ENCODE assay signal across 14 cellular contexts in the genomic region with DNA sequence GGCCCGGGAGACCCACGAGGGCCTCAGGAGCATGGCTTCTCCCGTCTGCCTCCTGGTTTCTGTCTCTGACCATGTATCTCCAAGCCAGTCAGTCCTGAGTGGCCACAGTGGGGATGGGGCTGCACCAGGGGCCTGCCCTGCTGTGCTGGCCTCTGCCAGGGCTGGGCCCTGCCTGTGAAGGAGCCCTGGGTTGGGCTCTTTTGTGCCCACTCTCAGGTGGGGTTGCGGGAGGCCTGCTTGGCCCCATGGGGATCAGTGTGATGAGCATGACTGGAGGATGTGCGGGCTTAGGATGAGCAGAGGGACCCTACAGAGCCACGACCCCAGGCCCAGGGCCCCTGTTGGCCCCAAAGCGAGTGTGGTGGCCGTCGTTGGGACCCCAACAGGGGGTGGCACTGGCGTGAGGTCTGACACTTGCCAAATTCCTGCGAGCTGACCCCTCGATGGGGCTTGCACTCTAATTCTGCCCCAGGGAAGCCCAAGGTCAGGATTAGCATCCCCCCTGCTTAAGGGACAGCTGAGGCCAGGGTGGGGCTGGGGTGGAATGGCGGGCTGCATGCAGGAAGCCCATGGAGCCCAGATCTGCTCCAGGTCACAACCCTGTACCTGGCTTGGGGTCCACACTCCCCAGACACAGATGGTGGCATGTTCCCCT.
DNase-seq lines count a peak whose midpoint lies in the region; ATAC-seq and TF ChIP-seq lines count a peak whose summit lies in the region.
"Had no signal": no experiment of that assay in that cellular context is flagged by ENCODE, and none has a peak within 500 bp of the region (broad histone marks: within the 10 kb centered on the region; RNA-seq: fewer than 3 reads in every experiment).

No MANE protein-coding gene starts in this region.

- no peak overlapping the region for H3K27ac Mint-ChIP-seq in CD14-positive monocyte
- H3K27ac Mint-ChIP-seq in osteocyte (ENCODE audit: unreplicated experiment), result no peak overlapping the region
- H3K27ac Mint-ChIP-seq: activated CD8-positive, alpha-beta T cell treated with anti-CD3 and anti-CD28 coated beads, Interleukin-2, amount 10 ng/mL, durations not matched to agents 7 days and 5 days had no signal

- no peak overlapping the region for H3K4me3 ChIP-seq in Peyer's patch
- no peak overlapping the region for H3K4me3 ChIP-seq in right cardiac atrium (ENCODE audit: low read length)

- H3K27ac ChIP-seq in Peyer's patch, result no peak overlapping the region
- no peak overlapping the region for H3K27ac ChIP-seq in right cardiac atrium (ENCODE audit: low read length)

- H3K4me1 Mint-ChIP-seq in CD14-positive monocyte, result peaks cover 3% of the 10 kb centered on the region
- peaks cover 2% of the 10 kb centered on the region for H3K4me1 Mint-ChIP-seq in osteocyte (ENCODE audit: unreplicated experiment)

- WGBS in right cardiac atrium, result 60% methylated on average over 13 of the region's 13 CpGs

- H3K36me3 ChIP-seq in Peyer's patch, result no peaks in the 10 kb centered on the region

- peaks cover 7 to 17% (median 11%) of the 10 kb centered on the region in 3 donors for H3K27me3 Mint-ChIP-seq in CD14-positive monocyte (ENCODE audit: low read depth in 3 of 3)
- H3K27me3 Mint-ChIP-seq in osteocyte (ENCODE audit: unreplicated experiment), result peaks cover 7% of the 10 kb centered on the region

- DNase-seq in CD14-positive monocyte (ENCODE audit: low spot score) (peak; percentile 40), Peyer's patch (peak in 2 of 3 donors; percentile 18 to 21), right cardiac atrium (peak in 2 of 3 donors; percentile 7 to 32), osteocyte (ENCODE audit: extremely low spot score, unreplicated experiment) (peak; percentile 83), SHP77 treated with DMSO at 0.1 percent for 48 hours (lab: John Stamatoyannopoulos, UW) (no peak), NCI-H748 (lab: John Stamatoyannopoulos, UW; ENCODE audit: unreplicated experiment) (no peak), midbrain (lab: John Stamatoyannopoulos, UW) (no peak)
- DNase-seq in stimulated activated CD4-positive, alpha-beta T cell treated with anti-CD3 and anti-CD28 coated beads, Interleukin-4, amount 100 ng/mL, for 4 hours, result no peak
- DNase-seq: activated CD8-positive, alpha-beta T cell treated with anti-CD3 and anti-CD28 coated beads, Interleukin-2, amount 10 ng/mL, durations not matched to agents 7 days and 5 days; hippocampal formation; NCI-H146; occipital lobe; stimulated activated CD4-positive, alpha-beta T cell treated with anti-CD3 and anti-CD28 coated beads, Interleukin-4, amount 100 ng/mL, for 1 hour had no signal

- TF ChIP-seq CTCF in CD14-positive monocyte (IDR thresholded peaks at IDR 0.05), result no peak
- no peak for TF ChIP-seq CTCF in Peyer's patch (IDR thresholded peaks at IDR 0.05)
- TF ChIP-seq CTCF in osteocyte (IDR thresholded peaks at IDR 0.05), result no peak

- no peak for TF ChIP-seq POLR2A in Peyer's patch (IDR thresholded peaks at IDR 0.05)

- no peaks in the 10 kb centered on the region for H3K9me3 ChIP-seq in Peyer's patch
- H3K9me3 ChIP-seq in right cardiac atrium (ENCODE audit: control insufficient read depth, low read length), result no peaks in the 10 kb centered on the region
- H3K9me3 ChIP-seq: Caco-2 had no signal

- H3K36me3 Mint-ChIP-seq in CD14-positive monocyte (no peaks in the 10 kb centered on the region), osteocyte (ENCODE audit: unreplicated experiment) (no peaks in the 10 kb centered on the region)

- intact Hi-C loops in CD14-positive monocyte (cut with micrococcal nuclease), result no loop called here
- intact Hi-C loops in right cardiac atrium (cut with DNase I), result no loop called here

- H3K27me3 ChIP-seq in Peyer's patch, result no peaks in the 10 kb centered on the region
- no peaks in the 10 kb centered on the region for H3K27me3 ChIP-seq in right cardiac atrium (ENCODE audit: control insufficient read depth, insufficient read depth)

- H3K4me3 Mint-ChIP-seq in CD14-positive monocyte, result no peak overlapping the region
- no peak overlapping the region for H3K4me3 Mint-ChIP-seq in osteocyte (ENCODE audit: unreplicated experiment)
- H3K4me3 Mint-ChIP-seq: activated CD8-positive, alpha-beta T cell treated with anti-CD3 and anti-CD28 coated beads, Interleukin-2, amount 10 ng/mL, durations not matched to agents 7 days and 5 days had no signal

- no peaks in the 10 kb centered on the region for H3K4me1 ChIP-seq in Peyer's patch
- H3K4me1 ChIP-seq in right cardiac atrium (ENCODE audit: control insufficient read depth, insufficient read depth, low read length), result no peaks in the 10 kb centered on the region

- ATAC-seq in right cardiac atrium, result no peak
- ATAC-seq: activated CD8-positive, alpha-beta T cell treated with anti-CD3 and anti-CD28 coated beads, Interleukin-2, amount 10 ng/mL, durations not matched to agents 7 days and 5 days had no signal

- peaks cover 0 to 5% (median 0%) of the 10 kb centered on the region in 7 donors for H3K9me3 Mint-ChIP-seq in CD14-positive monocyte
- no peaks in the 10 kb centered on the region for H3K9me3 Mint-ChIP-seq in osteocyte (ENCODE audit: unreplicated experiment)

Comparison
In these comparisons a context has a peak if more than half of its experiments do, and no peak if none do; other contexts are left out.
1. DNase-seq: peak in CD14-positive monocyte (single experiment), Peyer's patch (2 of 3), right cardiac atrium (2 of 3) and osteocyte (single experiment); none in SHP77 treated with DMSO at 0.1 percent for 48 hours (single experiment), NCI-H748 (single experiment), stimulated activated CD4-positive, alpha-beta T cell treated with anti-CD3 and anti-CD28 coated beads, Interleukin-4, amount 100 ng/mL, for 4 hours (0 of 2) and midbrain (single experiment).